ENCODE assay signal across 35 cellular contexts in genomic region chr15:86645861-86646393, GRCh38.
DNase-seq lines count a peak whose midpoint lies in the region; ATAC-seq, FAIRE-seq and TF ChIP-seq lines count a peak whose summit lies in the region.
"Had no signal": no experiment of that assay in that cellular context is flagged by ENCODE, and none has a peak within 500 bp of the region (broad histone marks: within the 10 kb centered on the region; RNA-seq: fewer than 3 reads in every experiment).

No MANE protein-coding gene starts in this region.

- TF ChIP-seq POLR2A in H1 (IDR thresholded peaks at IDR 0.05; ENCODE audit: control extremely low read depth in 1 of 2, low read depth in 2 of 2, low read length in 2 of 2) = no peak

- no peak overlapping the region for H2BK12ac ChIP-seq in H1 (ENCODE audit: low read depth, low read length)

- no peak overlapping the region for H3K4ac ChIP-seq in H1 (replicated peaks; ENCODE audit: insufficient read length, low read depth, low read length)

- peaks cover 19% of the 10 kb centered on the region for H3K4me1 Mint-ChIP-seq in activated CD4-positive, alpha-beta T cell treated with anti-CD3 and anti-CD28 coated beads for 36 hours

- TF ChIP-seq RAD21 in H1 (IDR thresholded peaks at IDR 0.05 in 1 of 2, conservative IDR thresholded peaks at IDR 0.05 in 1 of 2; ENCODE audit: low read depth in 2 of 2, low read length in 2 of 2) = no peak

- no peaks in the 10 kb centered on the region for H3K79me1 ChIP-seq in H1 (ENCODE audit: low read depth, low read length)

- no peak overlapping the region for H2AK5ac ChIP-seq in H1 (ENCODE audit: low read depth, low read length)

- TF ChIP-seq EP300 in H1 (IDR thresholded peaks at IDR 0.05; ENCODE audit: borderline replicate concordance in 1 of 2, low read depth in 2 of 2, low read length in 2 of 2) = no peak

- H3K4me1 ChIP-seq in H1 (replicated peaks in 1 of 4; ENCODE audit: control insufficient read depth in 3 of 4, insufficient read depth in 4 of 4, low read length in 3 of 4) (no peaks in the 10 kb centered on the region), neuron (ENCODE audit: insufficient read depth, low read length) (peaks cover 11% of the 10 kb centered on the region)
- H3K4me1 ChIP-seq: left lung, tibial artery, vagina had no signal

- no peak overlapping the region for H3K23ac ChIP-seq in H1 (ENCODE audit: insufficient read length)

- no peak overlapping the region for H4K91ac ChIP-seq in H1 (replicated peaks; ENCODE audit: insufficient read length, low read length)

- H3K9ac ChIP-seq in H1 (replicated peaks in 1 of 4; ENCODE audit: extremely low read depth in 1 of 4, low read depth in 3 of 4, low read length in 3 of 4) = no peak overlapping the region

- no peak overlapping the region for H3K56ac ChIP-seq in H1 (replicated peaks; ENCODE audit: insufficient read length, low read depth, low read length)

- no peak overlapping the region for H3K4me3 Mint-ChIP-seq in activated CD4-positive, alpha-beta T cell treated with anti-CD3 and anti-CD28 coated beads for 36 hours
- H3K4me3 Mint-ChIP-seq: CD4-positive, alpha-beta T cell; T-helper 17 cell had no signal

- no peaks in the 10 kb centered on the region for H3K79me2 ChIP-seq in H1 (ENCODE audit: control insufficient read depth in 1 of 2, insufficient read depth in 2 of 2, low read length in 2 of 2)

- H3K27me3 Mint-ChIP-seq in activated CD4-positive, alpha-beta T cell treated with anti-CD3 and anti-CD28 coated beads for 36 hours = no peaks in the 10 kb centered on the region
- H3K27me3 Mint-ChIP-seq: CD4-positive, alpha-beta T cell; progenitor cell of endocrine pancreas; T-helper 17 cell had no signal

- H3K23me2 ChIP-seq in H1 (ENCODE audit: low read depth, low read length) = peaks cover 3% of the 10 kb centered on the region; the same call in 1 of the 2 replicates

- no peak for TF ChIP-seq CTCF in H1 (IDR thresholded peaks at IDR 0.05; ENCODE audit: control extremely low read depth in 1 of 3, insufficient read depth in 1 of 3, low read depth in 1 of 3, low read length in 3 of 3)

- H4K8ac ChIP-seq in H1 (ENCODE audit: extremely low read depth, insufficient read depth, low read length) = no peak overlapping the region

- no peak for DNase-seq in activated CD4-positive, alpha-beta T cell treated with anti-CD3 and anti-CD28 coated beads for 36 hours
- DNase-seq in activated CD4-positive, alpha-beta T cell treated with anti-CD3 and anti-CD28 coated beads for 1 hour = no peak
- DNase-seq in NCI-H345 (lab: John Stamatoyannopoulos, UW) = peak; percentile 34
- DNase-seq in H1 (ENCODE audit: low read depth in 1 of 2, low spot score in 2 of 2) = no peak
- DNase-seq in HTR-8/SVneo (ENCODE audit: insufficient read length, low spot score) = no peak
- no peak for DNase-seq in NCI-H2107 (lab: John Stamatoyannopoulos, UW)
- DNase-seq: activated CD4-positive, alpha-beta T cell treated with anti-CD3 and anti-CD28 coated beads, Interleukin-2, amount 50 U/mL, for 48 hours; activated CD8-positive, alpha-beta memory T cell treated with anti-CD3 and anti-CD28 coated beads, Interleukin-2, amount 50 U/mL, for 4 hours; activated naive CD4-positive, alpha-beta T cell treated with anti-CD3 and anti-CD28 coated beads, Interleukin-2, amount 50 U/mL, for 16 hours; amygdala; caudate nucleus; CD4-positive, alpha-beta T cell; effector memory CD4-positive, alpha-beta T cell; EL; foreskin fibroblast; H7; head of caudate nucleus; Karpas-422; left lung; NCI-H510A treated with DMSO at 0.1 percent for 48 hours; stimulated activated CD4-positive, alpha-beta T cell treated with anti-CD3 and anti-CD28 coated beads, Interleukin-12 subunit alpha, Interleukin-12 subunit beta, amount 100 ng/mL, for 4 hours; stimulated activated CD4-positive, alpha-beta T cell treated with anti-CD3 and anti-CD28 coated beads, Interleukin-2, amount 100 ng/mL, for 48 hours; T-helper 17 cell; tibial artery had no signal

- no peak overlapping the region for H2BK120ac ChIP-seq in H1 (replicated peaks; ENCODE audit: low read depth, low read length)

- POLR2A ChIA-PET in activated CD4-positive, alpha-beta T cell treated with anti-CD3 and anti-CD28 coated beads for 36 hours (lab: Charles Lee) = no interaction called here
- POLR2A ChIA-PET in H1 (lab: Charles Lee; ENCODE audit: partially characterized antibody) = no interaction called here

- H3K9me3 Mint-ChIP-seq in activated CD4-positive, alpha-beta T cell treated with anti-CD3 and anti-CD28 coated beads for 36 hours (ENCODE audit: low read depth) = no peaks in the 10 kb centered on the region
- H3K9me3 Mint-ChIP-seq: CD4-positive, alpha-beta T cell had no signal

- no peaks in the 10 kb centered on the region for H3K36me3 Mint-ChIP-seq in activated CD4-positive, alpha-beta T cell treated with anti-CD3 and anti-CD28 coated beads for 36 hours (ENCODE audit: low read depth)

- no peak for ATAC-seq in activated CD4-positive, alpha-beta T cell treated with anti-CD3 and anti-CD28 coated beads for 36 hours
- ATAC-seq in HG02610 (IDR thresholded peaks at IDR 0.05; ENCODE audit: unreplicated experiment) = no peak
- ATAC-seq: HepG2, left lung, Right ventricle myocardium inferior, sciatic nerve, T-helper 17 cell had no signal

- no peak overlapping the region for H3K27ac ChIP-seq in H1 (ENCODE audit: low read depth, low read length)
- H3K27ac ChIP-seq: coronary artery, left lung, tibial artery, vagina had no signal

- FAIRE-seq in H1 (lab: Jason Lieb, UNC) (no peak), HTR-8/SVneo (lab: Jason Lieb, UNC) (no peak)
- FAIRE-seq: GM18507, HepG2, islet of Langerhans, TTC549 had no signal

- H2AFZ ChIP-seq in H1 (ENCODE audit: low read length) (0 out of 2 replicates have a peak overlapping the region, but pooled peaks have one; percentile 3), neuron (ENCODE audit: low read depth, low read length) (peak overlapping the region; percentile 62)

- H3K14ac ChIP-seq in H1 (ENCODE audit: insufficient read length) = no peak overlapping the region

- no peak overlapping the region for H2BK20ac ChIP-seq in H1 (ENCODE audit: low read length)

- no peak overlapping the region for H2BK5ac ChIP-seq in H1 (ENCODE audit: low read depth, low read length)

- H3K4me2 ChIP-seq in H1 (ENCODE audit: insufficient read depth in 1 of 2, low read depth in 2 of 2, low read length in 2 of 2) = no peak overlapping the region

- H3K36me3 ChIP-seq in H1 (ENCODE audit: control insufficient read depth in 2 of 4, insufficient read depth in 4 of 4, low read length in 3 of 4) (no peaks in the 10 kb centered on the region), neuron (ENCODE audit: insufficient read depth, low read length) (no peaks in the 10 kb centered on the region)
- H3K36me3 ChIP-seq: left lung, tibial artery, vagina had no signal

- H3K9me3 ChIP-seq in H1 (ENCODE audit: insufficient read depth in 2 of 2, low read depth in 1 of 2, low read length in 1 of 2) = no peaks in the 10 kb centered on the region
- no peaks in the 10 kb centered on the region for H3K9me3 ChIP-seq in neuron (ENCODE audit: low read length)
- H3K9me3 ChIP-seq: left lung, tibial artery, vagina had no signal

- H3K27ac Mint-ChIP-seq in activated CD4-positive, alpha-beta T cell treated with anti-CD3 and anti-CD28 coated beads for 36 hours = peak overlapping the region; percentile 45
- H3K27ac Mint-ChIP-seq: CD4-positive, alpha-beta T cell; progenitor cell of endocrine pancreas; T-helper 17 cell had no signal

- CTCF ChIA-PET in activated CD4-positive, alpha-beta T cell treated with anti-CD3 and anti-CD28 coated beads for 36 hours (lab: Charles Lee) = interaction anchor here (1.4 to 1.5 kb wide), 2 partner anchors 15 to 21 kb away, joined by 3 to 6 read pairs; no protein-coding TSS in a partner anchor
- CTCF ChIA-PET in H1 (lab: Charles Lee; ENCODE audit: partially characterized antibody) = interaction anchor here (0.9 to 1.6 kb wide), 3 partner anchors 8 to 24 kb away, joined by 3 to 7 read pairs (median 6); no protein-coding TSS in a partner anchor

- H3K18ac ChIP-seq in H1 (ENCODE audit: extremely low read depth, low read length) = no peak overlapping the region

- no peaks in the 10 kb centered on the region for H3K27me3 ChIP-seq in H1 (replicated peaks in 1 of 4; ENCODE audit: control insufficient read depth in 3 of 4, extremely low read depth in 1 of 4, insufficient read depth in 3 of 4, low read length in 3 of 4)
- no peaks in the 10 kb centered on the region for H3K27me3 ChIP-seq in neuron (ENCODE audit: insufficient read depth, low read length)
- H3K27me3 ChIP-seq: left lung, tibial artery, vagina had no signal

- H4K5ac ChIP-seq in H1 (ENCODE audit: insufficient read length, low read depth, low read length) = no peak overlapping the region

- WGBS in H1 (ENCODE audit: extremely low coverage in 1 of 2, insufficient coverage in 1 of 2, insufficient read length in 1 of 2, insufficient replicate concordance in 2 of 2, low coverage in 1 of 2, low lambda C conversion rate in 2 of 2, missing lambda C conversion rate in 1 of 2), 2 experiments = 92% methylated on average over 7 of the region's 7 CpGs; no CpG with 5 or more reads in 1 of the 2 experiments

- H3K4me3 ChIP-seq in H1 (ENCODE audit: extremely low read depth in 1 of 4, insufficient read depth in 2 of 4, low read depth in 3 of 4, low read length in 4 of 4) = no peak overlapping the region
- H3K4me3 ChIP-seq in neuron (ENCODE audit: low read length) = peak overlapping the region; percentile 2
- H3K4me3 ChIP-seq: coronary artery, left lung, tibial artery, vagina had no signal

- intact Hi-C loops in activated CD4-positive, alpha-beta T cell treated with anti-CD3 and anti-CD28 coated beads for 36 hours (cut with DNase I, micrococcal nuclease) = loop anchor here in 1 of 2 experiments (5.0 kb wide), 1 partner anchor 934 kb away; no protein-coding TSS in a partner anchor

- H4K20me1 ChIP-seq in H1 (replicated peaks in 1 of 2; ENCODE audit: control insufficient read depth in 1 of 2, insufficient read depth in 2 of 2, low read length in 2 of 2) = no peaks in the 10 kb centered on the region

- H2BK15ac ChIP-seq in H1 (ENCODE audit: low read length) = no peak overlapping the region

TF ChIP-seq in H1, 55 proteins besides CTCF, POLR2A, EP300 and RAD21 (continues in another document):
- TF ChIP-seq SP1 (IDR thresholded peaks at IDR 0.05; ENCODE audit: low read depth, low read length) (no peak), RNF2 (IDR thresholded peaks at IDR 0.05; ENCODE audit: borderline replicate concordance, low read depth, low read length, missing control alignments, poor library complexity, severe bottlenecking) (no peak), TEAD4 (IDR thresholded peaks at IDR 0.05; ENCODE audit: low read depth, low read length) (no peak), JUND (IDR thresholded peaks at IDR 0.05; ENCODE audit: low read length) (no peak), RXRA (IDR thresholded peaks at IDR 0.05; ENCODE audit: insufficient read depth, low read depth, low read length) (no peak), ZNF274 (IDR thresholded peaks at IDR 0.05; ENCODE audit: borderline replicate concordance, extremely low read depth, low read length) (no peak), TBP (IDR thresholded peaks at IDR 0.05; ENCODE audit: low read depth, low read length) (no peak), NANOG (IDR thresholded peaks at IDR 0.05; ENCODE audit: insufficient read depth, low read depth, low read length, poor library complexity, severe bottlenecking) (no peak), RFX5 (IDR thresholded peaks at IDR 0.05; ENCODE audit: borderline replicate concordance, low read depth, low read length) (no peak), SP2 (IDR thresholded peaks at IDR 0.05; ENCODE audit: low read length) (no peak)
